In genomic region chr6:12077021-12077420, GRCh38 we compare ENCODE assay signal across 22 cellular contexts.
"Had no signal": no experiment of that assay in that cellular context is flagged by ENCODE, and none has a peak within 500 bp of the region (broad histone marks: within the 10 kb centered on the region; RNA-seq: fewer than 3 reads in every experiment).

No MANE protein-coding gene starts in this region.

- H3K4me1 ChIP-seq: uterus had no signal

- H3K4me3 ChIP-seq: heart right ventricle, left ventricle myocardium inferior, neural progenitor cell, psoas muscle, skin epidermis, suprapubic skin, transverse colon, uterus had no signal

- H3K9me3 Mint-ChIP-seq: activated T-helper 2 cell treated with anti-CD3 and anti-CD28 coated beads, Interferon-gamma antibody, Interleukin-2, Interleukin-4, amounts not matched to agents 10 μg/mL and 5 μg/mL and 100 μg/mL, durations not matched to agents 14 hours and 24 hours and 36 hours; stimulated activated naive CD8-positive, alpha-beta T cell treated with anti-CD3 and anti-CD28 coated beads, Interleukin-15, Interleukin-2, amounts not matched to agents 100 ng/mL and 50 ng/mL, for 24 hours; T-helper 2 cell treated with Interferon-gamma antibody and Interleukin-4, amounts not matched to agents 5 μg/mL and 100 μg/mL, for 36 hours had no signal

- ATAC-seq: heart right ventricle; naive thymus-derived CD4-positive, alpha-beta T cell; psoas muscle; right cardiac atrium had no signal

- H3K4me3 Mint-ChIP-seq: naive thymus-derived CD4-positive, alpha-beta T cell; neural progenitor cell; stimulated activated naive CD8-positive, alpha-beta T cell treated with anti-CD3 and anti-CD28 coated beads, Interleukin-15, Interleukin-2, amounts not matched to agents 100 ng/mL and 50 ng/mL, for 24 hours; T-helper 2 cell treated with Interferon-gamma antibody and Interleukin-4, amounts not matched to agents 5 μg/mL and 100 μg/mL, for 36 hours had no signal

- H3K27ac Mint-ChIP-seq: activated T-helper 2 cell treated with anti-CD3 and anti-CD28 coated beads, Interferon-gamma antibody, Interleukin-2, Interleukin-4, amounts not matched to agents 10 μg/mL and 5 μg/mL and 100 μg/mL, durations not matched to agents 14 hours and 24 hours and 36 hours; neural progenitor cell; stimulated activated naive CD8-positive, alpha-beta T cell treated with anti-CD3 and anti-CD28 coated beads, Interleukin-15, Interleukin-2, amounts not matched to agents 100 ng/mL and 50 ng/mL, for 24 hours; T-helper 2 cell treated with Interferon-gamma antibody and Interleukin-4, amounts not matched to agents 5 μg/mL and 100 μg/mL, for 36 hours had no signal

- H3K27me3 Mint-ChIP-seq: naive thymus-derived CD4-positive, alpha-beta T cell; stimulated activated naive CD8-positive, alpha-beta T cell treated with anti-CD3 and anti-CD28 coated beads, Interleukin-15, Interleukin-2, amounts not matched to agents 100 ng/mL and 50 ng/mL, for 24 hours had no signal

- H3K27ac ChIP-seq: brain microvascular endothelial cell, heart right ventricle, left ventricle myocardium inferior, neural progenitor cell, psoas muscle, skin epidermis, suprapubic skin, transverse colon, uterus had no signal

- H3K27me3 ChIP-seq: brain microvascular endothelial cell, heart right ventricle, neural progenitor cell, suprapubic skin, transverse colon, uterus had no signal

- DNase-seq: activated CD4-positive, alpha-beta T cell treated with anti-CD3 and anti-CD28 coated beads for 4 hours; activated CD8-positive, alpha-beta memory T cell treated with anti-CD3 and anti-CD28 coated beads, Interleukin-2, amount 50 U/mL, for 4 hours; activated naive CD4-positive, alpha-beta T cell treated with Interleukin-2 at 50 U/mL for 16 hours; aorta; brain microvascular endothelial cell; cerebellar nuclear complex; cortex of kidney; effector CD4-positive, alpha-beta T cell; heart right ventricle; left ventricle myocardium inferior; mesenchymal stem cell; naive thymus-derived CD4-positive, alpha-beta T cell; psoas muscle; right cardiac atrium; transverse colon; uterus had no signal
